In the genomic region with DNA sequence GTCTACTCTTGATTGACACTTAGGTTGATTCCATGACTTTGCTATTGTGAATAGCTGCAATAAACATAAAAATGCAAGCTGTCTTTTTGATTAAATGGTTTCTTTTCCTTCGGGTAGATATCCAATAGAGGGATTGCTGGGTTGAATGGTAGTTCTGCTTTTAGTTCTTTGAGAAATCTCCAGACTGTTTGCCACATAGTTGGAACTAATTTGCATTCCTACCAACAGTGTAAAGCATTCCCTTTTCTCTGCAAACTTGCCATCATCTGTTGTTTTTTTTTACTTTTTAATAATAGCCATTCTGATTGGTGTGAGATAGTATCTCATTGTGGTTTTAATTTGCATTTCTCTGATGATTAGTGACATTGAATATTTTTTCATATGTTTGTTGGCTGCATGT, we compare ENCODE assay signal across 37 cellular contexts.
"Had no signal": no experiment of that assay in that cellular context is flagged by ENCODE, and none has a peak within 500 bp of the region (broad histone marks: within the 10 kb centered on the region; RNA-seq: fewer than 3 reads in every experiment).

No MANE protein-coding gene starts in this region.

- H3K27me3 Mint-ChIP-seq: activated CD4-positive, alpha-beta memory T cell treated with anti-CD3 and anti-CD28 coated beads for 36 hours; activated naive CD4-positive, alpha-beta T cell treated with anti-CD3 and anti-CD28 coated beads, Interleukin-2, amount 10 ng/mL, durations not matched to agents 7 days and 5 days; activated naive CD8-positive, alpha-beta T cell had no signal

- H3K36me3 Mint-ChIP-seq: activated CD4-positive, alpha-beta memory T cell treated with anti-CD3 and anti-CD28 coated beads for 36 hours; activated naive CD4-positive, alpha-beta T cell treated with anti-CD3 and anti-CD28 coated beads, Interleukin-2, amount 10 ng/mL, durations not matched to agents 7 days and 5 days; activated naive CD4-positive, alpha-beta T cell treated with anti-CD3 and anti-CD28 coated beads, Interleukin-2, amount 50 U/mL, for 24 hours; activated naive CD8-positive, alpha-beta T cell; activated naive CD8-positive, alpha-beta T cell treated with anti-CD3 and anti-CD28 coated beads, Interleukin-2, amount 10 ng/mL, durations not matched to agents 7 days and 5 days had no signal

- ATAC-seq: activated CD8-positive, alpha-beta T cell treated with anti-CD3 and anti-CD28 coated beads for 36 hours; activated naive CD8-positive, alpha-beta T cell treated with anti-CD3 and anti-CD28 coated beads, Interleukin-2, amount 50 U/mL, for 24 hours; activated T-cell treated with anti-CD3 and anti-CD28 coated beads, Interleukin-2, amount 50 U/mL, for 4 hours; activated T-cell treated with anti-CD3 and anti-CD28 coated beads, Interleukin-2, amount 50 U/mL, for 72 hours; activated T-helper 17 cell treated with anti-CD3 and anti-CD28 coated beads, Interleukin-2, amount 50 U/mL, for 72 hours; body of pancreas had no signal

- H3K27me3 ChIP-seq: adrenal gland, body of pancreas, brain microvascular endothelial cell, breast epithelium had no signal

- H3K9me3 Mint-ChIP-seq: activated B cell treated with CpG ODN at 0.5 μM for 24 hours; activated CD4-positive, alpha-beta memory T cell treated with anti-CD3 and anti-CD28 coated beads for 36 hours; activated CD8-positive, alpha-beta T cell treated with anti-CD3 and anti-CD28 coated beads for 36 hours; activated naive CD4-positive, alpha-beta T cell treated with anti-CD3 and anti-CD28 coated beads, Interleukin-2, amount 10 ng/mL, durations not matched to agents 7 days and 5 days; activated naive CD4-positive, alpha-beta T cell treated with anti-CD3 and anti-CD28 coated beads, Interleukin-2, amount 50 U/mL, for 24 hours; activated naive CD8-positive, alpha-beta T cell treated with anti-CD3 and anti-CD28 coated beads, Interleukin-2, amount 10 ng/mL, durations not matched to agents 7 days and 5 days; activated naive CD8-positive, alpha-beta T cell treated with anti-CD3 and anti-CD28 coated beads, Interleukin-2, amount 50 U/mL, for 24 hours; activated T-cell treated with anti-CD3 and anti-CD28 coated beads, Interleukin-2, amount 50 U/mL, for 4 hours; activated T-helper 1 cell treated with anti-CD3 and anti-CD28 coated beads, Interleukin-12 subunit alpha, Interleukin-12 subunit beta, Interleukin-2, Interleukin-4 antibody, amounts not matched to agents 30 ng/mL and 10 ng/mL and 1 ng/mL, durations not matched to agents 14 hours and 24 hours and 36 hours; T-helper 1 cell treated with Interleukin-12 subunit alpha and Interleukin-12 subunit beta and Interleukin-4 antibody, amounts not matched to agents 30 μg/mL and 1 μg/mL, for 36 hours; T-helper 2 cell treated with Interferon-gamma antibody and Interleukin-4, amounts not matched to agents 5 μg/mL and 100 μg/mL, for 36 hours had no signal

- H3K36me3 ChIP-seq: adrenal gland, brain microvascular endothelial cell, breast epithelium had no signal

- H3K4me1 Mint-ChIP-seq: activated B cell treated with CpG ODN at 0.5 μM for 24 hours; activated CD4-positive, alpha-beta T cell treated with anti-CD3 and anti-CD28 coated beads, Interleukin-2, amount 10 ng/mL, durations not matched to agents 24 days and 14 days; activated naive CD4-positive, alpha-beta T cell treated with anti-CD3 and anti-CD28 coated beads, Interleukin-2, amount 10 ng/mL, durations not matched to agents 7 days and 5 days; activated naive CD4-positive, alpha-beta T cell treated with anti-CD3 and anti-CD28 coated beads, Interleukin-2, amount 50 U/mL, for 24 hours; activated naive CD8-positive, alpha-beta T cell treated with anti-CD3 and anti-CD28 coated beads, Interleukin-2, amount 10 ng/mL, durations not matched to agents 7 days and 5 days; activated naive CD8-positive, alpha-beta T cell treated with anti-CD3 and anti-CD28 coated beads, Interleukin-2, amount 50 U/mL, for 24 hours; activated T-helper 17 cell treated with anti-CD3 and anti-CD28 coated beads, Interleukin-2, amount 50 U/mL, for 72 hours had no signal

- H3K4me1 ChIP-seq: adrenal gland, body of pancreas, breast epithelium had no signal

- H3K27ac Mint-ChIP-seq: activated B cell treated with CpG ODN at 0.5 μM for 24 hours; activated CD4-positive, alpha-beta memory T cell treated with anti-CD3 and anti-CD28 coated beads for 36 hours; activated CD4-positive, alpha-beta T cell treated with anti-CD3 and anti-CD28 coated beads, Interleukin-2, amount 10 ng/mL, durations not matched to agents 24 days and 14 days; activated CD8-positive, alpha-beta T cell treated with anti-CD3 and anti-CD28 coated beads for 36 hours; activated naive CD4-positive, alpha-beta T cell treated with anti-CD3 and anti-CD28 coated beads, Interleukin-2, amount 10 ng/mL, durations not matched to agents 7 days and 5 days; activated naive CD4-positive, alpha-beta T cell treated with anti-CD3 and anti-CD28 coated beads, Interleukin-2, amount 50 U/mL, for 24 hours; activated naive CD8-positive, alpha-beta T cell; activated naive CD8-positive, alpha-beta T cell treated with anti-CD3 and anti-CD28 coated beads, Interleukin-2, amount 10 ng/mL, durations not matched to agents 7 days and 5 days; activated naive CD8-positive, alpha-beta T cell treated with anti-CD3 and anti-CD28 coated beads, Interleukin-2, amount 50 U/mL, for 24 hours; activated T-cell treated with anti-CD3 and anti-CD28 coated beads, Interleukin-2, amount 50 U/mL, for 72 hours; activated T-helper 1 cell treated with anti-CD3 and anti-CD28 coated beads, Interleukin-12 subunit alpha, Interleukin-12 subunit beta, Interleukin-2, Interleukin-4 antibody, amounts not matched to agents 30 ng/mL and 10 ng/mL and 1 ng/mL, durations not matched to agents 14 hours and 24 hours and 36 hours; activated T-helper 17 cell treated with anti-CD3 and anti-CD28 coated beads, Interleukin-2, amount 50 U/mL, for 72 hours; T-helper 1 cell treated with Interleukin-12 subunit alpha and Interleukin-12 subunit beta and Interleukin-4 antibody, amounts not matched to agents 30 μg/mL and 1 μg/mL, for 36 hours; T-helper 2 cell treated with Interferon-gamma antibody and Interleukin-4, amounts not matched to agents 5 μg/mL and 100 μg/mL, for 36 hours had no signal

- DNase-seq: activated B cell treated with CpG ODN at 0.5 μM for 24 hours; activated CD4-positive, alpha-beta memory T cell treated with anti-CD3 and anti-CD28 coated beads for 36 hours; activated CD4-positive, alpha-beta T cell treated with anti-CD3 and anti-CD28 coated beads for 4 hours; activated CD4-positive, alpha-beta T cell treated with anti-CD3 and anti-CD28 coated beads, Interleukin-2, amount 10 ng/mL, durations not matched to agents 24 days and 14 days; activated CD4-positive, alpha-beta T cell treated with anti-CD3 and anti-CD28 coated beads, Interleukin-2, amount 50 U/mL, for 1 hour; activated CD4-positive, alpha-beta T cell treated with anti-CD3 and anti-CD28 coated beads, Interleukin-2, amount 50 U/mL, for 4 hours; activated CD4-positive, CD25-positive, alpha-beta regulatory T cell treated with anti-CD3 and anti-CD28 coated beads, Interleukin-2, amount 50 U/mL, for 72 hours; activated CD8-positive, alpha-beta memory T cell treated with anti-CD3 and anti-CD28 coated beads, Interleukin-2, amount 50 U/mL, for 4 hours; activated CD8-positive, alpha-beta T cell treated with anti-CD3 and anti-CD28 coated beads for 36 hours; activated effector memory CD4-positive, alpha-beta T cell treated with Interleukin-2 at 50 U/mL for 16 hours; activated gamma-delta T cell; activated naive CD4-positive, alpha-beta T cell treated with anti-CD3 and anti-CD28 coated beads, Interleukin-2, amount 10 ng/mL, durations not matched to agents 7 days and 5 days; activated naive CD4-positive, alpha-beta T cell treated with Interleukin-2 at 50 U/mL for 16 hours; activated naive CD8-positive, alpha-beta T cell treated with anti-CD3 and anti-CD28 coated beads, Interleukin-2, amount 10 ng/mL, durations not matched to agents 7 days and 5 days; activated naive CD8-positive, alpha-beta T cell treated with anti-CD3 and anti-CD28 coated beads, Interleukin-2, amount 50 U/mL, for 24 hours; activated T-cell treated with anti-CD3 and anti-CD28 coated beads for 4 hours; activated T-cell treated with anti-CD3 and anti-CD28 coated beads, Interleukin-2, amount 50 U/mL, for 1 hour; activated T-cell treated with anti-CD3 and anti-CD28 coated beads, Interleukin-2, amount 50 U/mL, for 4 hours; activated T-cell treated with anti-CD3 and anti-CD28 coated beads, Interleukin-2, amount 50 U/mL, for 72 hours; adrenal gland; amniotic stem cell; aorta; body of pancreas; brain microvascular endothelial cell; central memory CD4-positive, alpha-beta T cell; T-helper 2 cell; T-helper 9 cell had no signal

- H3K27ac ChIP-seq: adrenal gland, body of pancreas, brain microvascular endothelial cell, breast epithelium, VCaP had no signal

- H3K9me3 ChIP-seq: adrenal gland, body of pancreas, breast epithelium had no signal

- FAIRE-seq: astrocyte, TTC549 had no signal

- H3K4me3 Mint-ChIP-seq: activated B cell treated with CpG ODN at 0.5 μM for 24 hours; activated CD4-positive, alpha-beta memory T cell treated with anti-CD3 and anti-CD28 coated beads for 36 hours; activated CD4-positive, alpha-beta T cell treated with anti-CD3 and anti-CD28 coated beads, Interleukin-2, amount 10 ng/mL, durations not matched to agents 24 days and 14 days; activated CD8-positive, alpha-beta T cell treated with anti-CD3 and anti-CD28 coated beads for 36 hours; activated naive CD4-positive, alpha-beta T cell treated with anti-CD3 and anti-CD28 coated beads, Interleukin-2, amount 10 ng/mL, durations not matched to agents 7 days and 5 days; activated naive CD4-positive, alpha-beta T cell treated with anti-CD3 and anti-CD28 coated beads, Interleukin-2, amount 50 U/mL, for 24 hours; activated naive CD8-positive, alpha-beta T cell; activated naive CD8-positive, alpha-beta T cell treated with anti-CD3 and anti-CD28 coated beads, Interleukin-2, amount 10 ng/mL, durations not matched to agents 7 days and 5 days; activated naive CD8-positive, alpha-beta T cell treated with anti-CD3 and anti-CD28 coated beads, Interleukin-2, amount 50 U/mL, for 24 hours; activated T-cell treated with anti-CD3 and anti-CD28 coated beads, Interleukin-2, amount 50 U/mL, for 4 hours; activated T-cell treated with anti-CD3 and anti-CD28 coated beads, Interleukin-2, amount 50 U/mL, for 72 hours; activated T-helper 1 cell treated with anti-CD3 and anti-CD28 coated beads, Interleukin-12 subunit alpha, Interleukin-12 subunit beta, Interleukin-2, Interleukin-4 antibody, amounts not matched to agents 30 ng/mL and 10 ng/mL and 1 ng/mL, durations not matched to agents 14 hours and 24 hours and 36 hours; activated T-helper 17 cell treated with anti-CD3 and anti-CD28 coated beads, Interleukin-2, amount 50 U/mL, for 72 hours; T-helper 1 cell treated with Interleukin-12 subunit alpha and Interleukin-12 subunit beta and Interleukin-4 antibody, amounts not matched to agents 30 μg/mL and 1 μg/mL, for 36 hours; T-helper 2 cell treated with Interferon-gamma antibody and Interleukin-4, amounts not matched to agents 5 μg/mL and 100 μg/mL, for 36 hours had no signal

- H3K4me3 ChIP-seq: adrenal gland, body of pancreas, breast epithelium had no signal
